In genomic region chr6:106629859-106630163, GRCh38 we compare ENCODE assay signal across 8 cellular contexts.
A peak's percentile ranks its signal among the peaks of the same experiment; 100 is the strongest.
DNase-seq lines count a peak whose midpoint lies in the region; ATAC-seq and TF ChIP-seq lines count a peak whose summit lies in the region.

No MANE protein-coding gene starts in this region.

- DNase-seq in NCI-H146 treated with DMSO at 0.1 percent for 48 hours (lab: John Stamatoyannopoulos, UW; ENCODE audit: unreplicated experiment) (peak; percentile 55), NCI-H146 (lab: John Stamatoyannopoulos, UW) (no peak), hepatic stellate cell (ENCODE audit: low spot score) (peak; percentile 38), UCSD-AML1 (lab: John Stamatoyannopoulos, UW; ENCODE audit: unreplicated experiment) (no peak)
- no peak for DNase-seq in activated CD4-positive, alpha-beta T cell treated with anti-CD3 and anti-CD28 coated beads, Interleukin-2, amount 50 U/mL, for 1 hour

- no peak for ATAC-seq in stimulated activated memory B cell treated with anti-CD40 and anti-IgM and Interleukin-4, amounts not matched to agents 10 μg/mL and 1 μg/mL and 100 μg/mL, for 72 hours
- no peak for ATAC-seq in HG03342 (IDR thresholded peaks at IDR 0.05; ENCODE audit: unreplicated experiment)

- no peaks in the 10 kb centered on the region for H3K9me3 Mint-ChIP-seq in stimulated activated memory B cell treated with anti-CD40 and anti-IgM and Interleukin-4, amounts not matched to agents 10 μg/mL and 1 μg/mL and 100 μg/mL, for 72 hours

- H3K36me3 Mint-ChIP-seq in stimulated activated memory B cell treated with anti-CD40 and anti-IgM and Interleukin-4, amounts not matched to agents 10 μg/mL and 1 μg/mL and 100 μg/mL, for 72 hours: peaks cover 16% of the 10 kb centered on the region

- H3K27ac ChIP-seq in VCaP: peak overlapping the region; percentile 77

- peaks cover 61% of the 10 kb centered on the region for H3K4me1 Mint-ChIP-seq in stimulated activated memory B cell treated with anti-CD40 and anti-IgM and Interleukin-4, amounts not matched to agents 10 μg/mL and 1 μg/mL and 100 μg/mL, for 72 hours

- peak overlapping the region; percentile 99 for H3K27ac Mint-ChIP-seq in stimulated activated memory B cell treated with anti-CD40 and anti-IgM and Interleukin-4, amounts not matched to agents 10 μg/mL and 1 μg/mL and 100 μg/mL, for 72 hours

- no peaks in the 10 kb centered on the region for H3K27me3 Mint-ChIP-seq in stimulated activated memory B cell treated with anti-CD40 and anti-IgM and Interleukin-4, amounts not matched to agents 10 μg/mL and 1 μg/mL and 100 μg/mL, for 72 hours

- no peak for TF ChIP-seq CTCF in VCaP (conservative IDR thresholded peaks at IDR 0.05)

- H3K4me3 Mint-ChIP-seq in stimulated activated memory B cell treated with anti-CD40 and anti-IgM and Interleukin-4, amounts not matched to agents 10 μg/mL and 1 μg/mL and 100 μg/mL, for 72 hours: peak overlapping the region; percentile 98

Comparison
In these comparisons a context has a peak if more than half of its experiments do, and no peak if none do; other contexts are left out.
1. DNase-seq: peak in NCI-H146 treated with DMSO at 0.1 percent for 48 hours (single experiment) and hepatic stellate cell (single experiment); none in NCI-H146 (single experiment), UCSD-AML1 (single experiment) and activated CD4-positive, alpha-beta T cell treated with anti-CD3 and anti-CD28 coated beads, Interleukin-2, amount 50 U/mL, for 1 hour (single experiment).